In genomic region chr14:64692189-64692588, GRCh38 we compare ENCODE assay signal across 24 cellular contexts. TPM values are rescaled to one million over a fixed set of nuclear protein-coding genes. Genes with fewer than 3 reads are reported as not detected.
DNase-seq lines count a peak whose midpoint lies in the region; ATAC-seq and TF ChIP-seq lines count a peak whose summit lies in the region.
"Had no signal": no experiment of that assay in that cellular context is flagged by ENCODE, and none has a peak within 500 bp of the region (broad histone marks: within the 10 kb centered on the region; RNA-seq: fewer than 3 reads in every experiment).

No MANE protein-coding gene starts in this region.

- no peak overlapping the region for H2BK120ac ChIP-seq in mesenchymal stem cell (ENCODE audit: low read depth, low read length)

- H3K4me3 ChIP-seq in RWPE2 (ENCODE audit: severe bottlenecking) (no peak overlapping the region), mesenchymal stem cell (ENCODE audit: insufficient read depth in 1 of 2, low read depth in 1 of 2, low read length in 2 of 2) (no peak overlapping the region), suprapubic skin (no peak overlapping the region)
- H3K4me3 ChIP-seq in CD8-positive, alpha-beta memory T cell (ENCODE audit: low read length): no peak overlapping the region
- H3K4me3 ChIP-seq: HAP-1, MG63, PC-9 had no signal

- H3K79me1 ChIP-seq in mesenchymal stem cell (replicated peaks; ENCODE audit: low read length, poor library complexity, severe bottlenecking): no peaks in the 10 kb centered on the region

- H2AK5ac ChIP-seq in mesenchymal stem cell (ENCODE audit: low read length, severe bottlenecking): no peak overlapping the region

- no peak overlapping the region for H2AFZ ChIP-seq in mesenchymal stem cell (ENCODE audit: low read depth, low read length)
- H2AFZ ChIP-seq: PC-9 had no signal

- no peak overlapping the region for H3K4me2 ChIP-seq in mesenchymal stem cell (ENCODE audit: low read length, poor library complexity, severe bottlenecking)
- H3K4me2 ChIP-seq: PC-9 had no signal

- H3K27me3 Mint-ChIP-seq in CD8-positive, alpha-beta memory T cell: peaks cover 0 to 4% of the 10 kb centered on the region in 2 donors

- DNase-seq in activated effector memory CD4-positive, alpha-beta T cell treated with anti-CD3 and anti-CD28 coated beads, Interleukin-2, amount 50 U/mL, for 16 hours: peak; percentile 38
- DNase-seq in activated effector memory CD4-positive, alpha-beta T cell treated with Interleukin-2 at 50 U/mL for 16 hours: no peak
- DNase-seq in RWPE2 (ENCODE audit: low spot score) (peak; percentile 31), mesenchymal stem cell (no peak), suprapubic skin (ENCODE audit: low spot score in 2 of 2) (peak; percentile 35 to 54), COLO668 (lab: John Stamatoyannopoulos, UW; ENCODE audit: unreplicated experiment) (no peak), NCI-H2029 (lab: John Stamatoyannopoulos, UW) (no peak)
- DNase-seq in CD8-positive, alpha-beta memory T cell: no peak
- DNase-seq: DMS53, GOT3, HFFc6, KBM-7, MG63, NCI-H1105 treated with DMSO at 0.1 percent for 48 hours, NCI-H146, NCI-H1930, NCI-H446, NCI-H524 treated with DMSO at 0.1 percent for 48 hours, NCI-H774, PC-9, SHP77 had no signal

- TF ChIP-seq POLR2A in suprapubic skin (IDR thresholded peaks at IDR 0.05): no peak

- no peak for TF ChIP-seq CTCF in RWPE2 (IDR thresholded peaks at IDR 0.05; ENCODE audit: poor library complexity, severe bottlenecking)
- no peak for TF ChIP-seq CTCF in suprapubic skin (IDR thresholded peaks at IDR 0.05)

- H3K4me1 ChIP-seq in RWPE2 (ENCODE audit: insufficient read depth, poor library complexity, severe bottlenecking) (peaks cover 11% of the 10 kb centered on the region), mesenchymal stem cell (ENCODE audit: control insufficient read depth, insufficient read depth, low read depth, low read length) (peaks cover 7% of the 10 kb centered on the region), suprapubic skin (peaks cover 28% of the 10 kb centered on the region)
- peaks cover 22% of the 10 kb centered on the region for H3K4me1 ChIP-seq in CD8-positive, alpha-beta memory T cell (ENCODE audit: insufficient read depth, low read length)
- H3K4me1 ChIP-seq: HAP-1 had no signal

- 100% methylated on average over 1 of the region's 3 CpGs for WGBS in mesenchymal stem cell
- 76% methylated on average over 3 of the region's 3 CpGs for WGBS in suprapubic skin

- H3K27me3 ChIP-seq in RWPE2 (ENCODE audit: insufficient read depth, poor library complexity, severe bottlenecking) (no peaks in the 10 kb centered on the region), mesenchymal stem cell (ENCODE audit: control insufficient read depth in 1 of 2, insufficient read depth in 1 of 2, low read length in 2 of 2) (peaks cover 10 to 51% of the 10 kb centered on the region in 2 experiments), suprapubic skin (no peaks in the 10 kb centered on the region)
- no peaks in the 10 kb centered on the region for H3K27me3 ChIP-seq in CD8-positive, alpha-beta memory T cell (ENCODE audit: insufficient read depth, low read length, poor library complexity, severe bottlenecking)
- H3K27me3 ChIP-seq: MG63 had no signal

- H3K9me3 ChIP-seq in RWPE2 (ENCODE audit: severe bottlenecking) (no peaks in the 10 kb centered on the region), mesenchymal stem cell (ENCODE audit: control insufficient read depth, low read length) (no peaks in the 10 kb centered on the region), suprapubic skin (no peaks in the 10 kb centered on the region)
- no peaks in the 10 kb centered on the region for H3K9me3 ChIP-seq in CD8-positive, alpha-beta memory T cell (ENCODE audit: low read length)
- H3K9me3 ChIP-seq: HAP-1, MG63 had no signal

- H2BK12ac ChIP-seq in mesenchymal stem cell (ENCODE audit: low read length in 2 of 2): no peak overlapping the region

- H3K14ac ChIP-seq in mesenchymal stem cell (ENCODE audit: low read length in 2 of 2): no peak overlapping the region

- H3K27ac Mint-ChIP-seq in CD8-positive, alpha-beta memory T cell: no peak overlapping the region
- H3K27ac Mint-ChIP-seq: B cell, HFFc6 had no signal

- H3K27ac ChIP-seq in RWPE2 (ENCODE audit: poor library complexity, severe bottlenecking): no peak overlapping the region
- H3K27ac ChIP-seq in mesenchymal stem cell (ENCODE audit: low read length, poor library complexity, severe bottlenecking): no peak overlapping the region
- no peak overlapping the region for H3K27ac ChIP-seq in suprapubic skin
- no peak overlapping the region for H3K27ac ChIP-seq in CD8-positive, alpha-beta memory T cell (ENCODE audit: low read depth, low read length)
- H3K27ac ChIP-seq: 22Rv1, PC-9 had no signal

- H3K4ac ChIP-seq in mesenchymal stem cell (ENCODE audit: low read depth in 1 of 2, low read length in 2 of 2): no peak overlapping the region

- no peak overlapping the region for H2BK15ac ChIP-seq in mesenchymal stem cell (ENCODE audit: low read depth, poor library complexity, severe bottlenecking)

- H2BK5ac ChIP-seq in mesenchymal stem cell (ENCODE audit: low read depth, low read length, poor library complexity, severe bottlenecking): no peak overlapping the region

- H3K18ac ChIP-seq in mesenchymal stem cell (ENCODE audit: low read depth in 1 of 2, low read length in 2 of 2): no peak overlapping the region

- peaks cover 31 to 54% (median 37%) of the 10 kb centered on the region in 3 donors for H3K4me1 Mint-ChIP-seq in CD8-positive, alpha-beta memory T cell
- H3K4me1 Mint-ChIP-seq: B cell had no signal

- no peak overlapping the region for H3K4me3 Mint-ChIP-seq in CD8-positive, alpha-beta memory T cell
- H3K4me3 Mint-ChIP-seq: B cell, HFFc6 had no signal

- H3K9me3 Mint-ChIP-seq in CD8-positive, alpha-beta memory T cell: no peaks in the 10 kb centered on the region
- H3K9me3 Mint-ChIP-seq: HFFc6 had no signal

- POLR2A ChIA-PET in CD8-positive, alpha-beta memory T cell (lab: Charles Lee): no interaction called here

- no peak overlapping the region for H3K9ac ChIP-seq in mesenchymal stem cell (ENCODE audit: low read length)

- H3K23ac ChIP-seq in mesenchymal stem cell (ENCODE audit: low read length in 2 of 2): no peak overlapping the region

- TF ChIP-seq EP300 in suprapubic skin (IDR thresholded peaks at IDR 0.05): no peak

- no peaks in the 10 kb centered on the region for H3K36me3 Mint-ChIP-seq in CD8-positive, alpha-beta memory T cell

- CTCF ChIA-PET in CD8-positive, alpha-beta memory T cell (lab: Charles Lee): no interaction called here

- peak; percentile 49; the same call in 2 of the 3 replicates for ATAC-seq in RWPE2 (ENCODE audit: low read depth)

- H4K91ac ChIP-seq in mesenchymal stem cell (ENCODE audit: low read length): peak overlapping the region; percentile 2

- H4K8ac ChIP-seq in mesenchymal stem cell (ENCODE audit: low read length): no peak overlapping the region

- H3K36me3 ChIP-seq in RWPE2 (ENCODE audit: low read depth) (no peaks in the 10 kb centered on the region), mesenchymal stem cell (ENCODE audit: control insufficient read depth in 1 of 2, insufficient read depth in 2 of 2, low read depth in 1 of 2, low read length in 2 of 2) (no peaks in the 10 kb centered on the region), suprapubic skin (no peaks in the 10 kb centered on the region)
- no peaks in the 10 kb centered on the region for H3K36me3 ChIP-seq in CD8-positive, alpha-beta memory T cell (ENCODE audit: insufficient read depth, low read length)
- H3K36me3 ChIP-seq: HAP-1, MG63 had no signal

RNA-seq across cellular contexts. Expression of gene PLEKHG3, which starts 12.0 kb away (rescaled TPM):
- 14.9 TPM for polyA plus RNA-seq in mesenchymal stem cell (2013, experiment 1 of 2)
- polyA plus RNA-seq in mesenchymal stem cell (2013, experiment 2 of 2): 14.3 TPM
- 100 to 1,000 TPM in 1 of 4 donors, 10 to 100 TPM in 3; 60.4 to 140 (median 96.5) TPM for total RNA-seq in suprapubic skin
- 1 to 10 TPM; 4.9 to 5.0 TPM for total RNA-seq in CD8-positive, alpha-beta memory T cell
- polyA plus RNA-seq in CD8-positive, alpha-beta memory T cell: 61.1 TPM

Comparison
In these comparisons a context has a peak if more than half of its experiments do, and no peak if none do; other contexts are left out.
1. DNase-seq: peak in activated effector memory CD4-positive, alpha-beta T cell treated with anti-CD3 and anti-CD28 coated beads, Interleukin-2, amount 50 U/mL, for 16 hours (single experiment), RWPE2 (single experiment) and suprapubic skin (2 of 2); none in activated effector memory CD4-positive, alpha-beta T cell treated with Interleukin-2 at 50 U/mL for 16 hours (single experiment), mesenchymal stem cell (single experiment), COLO668 (single experiment), NCI-H2029 (single experiment) and CD8-positive, alpha-beta memory T cell (0 of 5).
2. RNA of gene PLEKHG3, which starts 12.0 kb away (total RNA-seq): 60.4 to 140 TPM in suprapubic skin; 4.9 to 5.0 TPM in CD8-positive, alpha-beta memory T cell; every median in the first group is over 10 times any median in the second.